Comparison of ENCODE assay signal across 8 cellular contexts in the genomic region with DNA sequence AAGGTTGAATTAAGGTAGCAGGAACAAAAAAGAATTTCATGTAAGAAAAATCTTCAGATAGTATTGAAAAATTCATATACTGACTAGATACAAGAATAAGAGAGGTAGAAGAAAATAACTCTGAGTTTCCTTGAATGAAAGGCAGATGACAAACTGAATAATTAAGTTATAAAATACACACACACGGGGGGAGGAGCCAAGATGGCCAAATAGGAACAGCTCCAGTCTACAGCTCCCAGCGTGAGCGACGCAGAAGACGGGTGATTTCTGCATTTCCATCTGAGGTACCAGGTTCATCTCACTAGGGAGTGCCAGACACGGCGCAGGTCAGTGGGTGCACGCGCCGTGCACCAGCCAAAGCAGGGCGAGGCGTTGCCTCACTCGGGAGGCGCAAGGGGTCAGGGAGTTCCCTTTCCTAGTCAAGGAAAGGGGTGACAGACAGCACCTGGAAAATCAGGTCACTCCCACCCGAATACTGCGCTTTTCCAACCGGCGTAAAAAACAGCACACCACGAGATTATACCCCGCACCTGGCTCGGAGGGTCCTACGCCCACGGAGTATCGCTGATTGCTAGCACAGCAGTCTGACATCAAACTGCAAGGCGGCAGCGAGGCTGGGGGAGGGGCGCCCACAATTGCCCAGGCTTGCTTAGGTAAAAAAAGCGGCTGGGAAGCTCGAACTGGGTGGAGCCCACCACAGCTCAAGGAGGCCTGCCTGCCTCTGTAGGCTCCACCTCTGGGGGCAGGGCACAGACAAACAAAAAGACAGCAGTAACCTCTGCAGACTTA.
DNase-seq lines count a peak whose midpoint lies in the region; ATAC-seq, FAIRE-seq and TF ChIP-seq lines count a peak whose summit lies in the region.
"Not testable (repeated sequence)": the region's sequence is repeated elsewhere in the genome, so short reads cannot be mapped to it uniquely, and the experiment has no call there.

No MANE protein-coding gene starts in this region.

- TF ChIP-seq EP300 in suprapubic skin (IDR thresholded peaks at IDR 0.05) = not testable (repeated sequence)

- WGBS in suprapubic skin = 6% methylated on average over 10 of the region's 29 CpGs

- H3K4me1 ChIP-seq in PC-3 (ENCODE audit: insufficient read depth, low read length); keratinocyte (ENCODE audit: control insufficient read depth, extremely low read depth, insufficient read depth, low read length); suprapubic skin: not testable (repeated sequence)

- CTCF ChIA-PET in PC-3 (lab: Charles Lee) = not testable (repeated sequence)

- dilution Hi-C loops in keratinocyte (cut with MboI; ENCODE audit: extremely low pct_ligation_motif_present, low sequenced_read_pairs) = not testable (repeated sequence)

- H3K36me3 ChIP-seq in PC-3 (ENCODE audit: low read depth, low read length); keratinocyte (ENCODE audit: control insufficient read depth in 2 of 2, extremely low read depth in 1 of 2, insufficient read depth in 2 of 2, low read length in 2 of 2); suprapubic skin: not testable (repeated sequence)

- not testable (repeated sequence) for H3K27me3 Mint-ChIP-seq in neural crest cell (ENCODE audit: low read depth)

- H3K36me3 Mint-ChIP-seq in neural crest cell (ENCODE audit: low read depth) = not testable (repeated sequence)

- intact Hi-C loops in PC-3 (cut with micrococcal nuclease) = not testable (repeated sequence)

- H3K4me2 ChIP-seq in PC-3 (ENCODE audit: low read length) = peak overlapping the region; percentile 50; the same call in 1 of the 2 replicates
- H3K4me2 ChIP-seq in keratinocyte (ENCODE audit: control insufficient read depth, extremely low read depth, insufficient read depth, low read depth, low read length) = not testable (repeated sequence)

- not testable (repeated sequence) for BruUV-seq in PC-3 (replicated peaks; lab: Mats Ljungman, UMichigan)

- peak overlapping the region; percentile 46; the same call in 1 of the 2 replicates for H3K4me3 ChIP-seq in PC-3 (ENCODE audit: low read length)
- peak overlapping the region; percentile 29 for H3K4me3 ChIP-seq in astrocyte of the spinal cord (ENCODE audit: low read depth, low read length)
- H3K4me3 ChIP-seq in keratinocyte (ENCODE audit: control insufficient read depth in 2 of 3, extremely low read depth in 1 of 3, insufficient read depth in 2 of 3, low read depth in 1 of 3, low read length in 3 of 3) = not testable (repeated sequence)
- H3K4me3 ChIP-seq in suprapubic skin = peak overlapping the region; percentile 22

- not testable (repeated sequence) for H3K9me3 ChIP-seq in PC-3 (ENCODE audit: low read length); keratinocyte (ENCODE audit: control insufficient read depth, low read depth, low read length); suprapubic skin

- not testable (repeated sequence) for H4K20me1 ChIP-seq in PC-3 (ENCODE audit: low read length); keratinocyte (ENCODE audit: control insufficient read depth, extremely low read depth, insufficient read depth, low read length)

- POLR2A ChIA-PET in PC-3 (lab: Charles Lee; ENCODE audit: unreplicated experiment) = not testable (repeated sequence)

- TF ChIP-seq POLR2A in suprapubic skin (IDR thresholded peaks at IDR 0.05) = not testable (repeated sequence)

- H3K79me2 ChIP-seq in PC-3 (ENCODE audit: low read length); keratinocyte (ENCODE audit: control insufficient read depth, insufficient read depth, low read length): not testable (repeated sequence)

- not testable (repeated sequence) for H3K9me3 Mint-ChIP-seq in neural crest cell

- not testable (repeated sequence) for H2AFZ ChIP-seq in PC-3 (ENCODE audit: low read length)
- peak overlapping the region; percentile 26 for H2AFZ ChIP-seq in keratinocyte (ENCODE audit: control insufficient read depth, low read length)

- peak overlapping the region; percentile 75 for H3K4me3 Mint-ChIP-seq in neural crest cell

- H3K27ac Mint-ChIP-seq in neural crest cell (ENCODE audit: unreplicated experiment) = not testable (repeated sequence)

- not testable (repeated sequence) for H3K4me1 Mint-ChIP-seq in neural crest cell

- in situ Hi-C loops in astrocyte of the spinal cord (cut with HindIII; ENCODE audit: low sequenced_read_pairs) = not testable (repeated sequence)

- DNase-seq in ELF-1 (ENCODE audit: low read depth, low spot score) = peak; percentile 30
- peak in 2 of 3 experiments; percentile 20 to 42 for DNase-seq in NCI-H1417 (lab: John Stamatoyannopoulos, UW)
- not testable (repeated sequence) for DNase-seq in PC-3; astrocyte of the spinal cord (ENCODE audit: low read depth, low spot score); keratinocyte (ENCODE audit: low read depth, low spot score); neural crest cell (ENCODE audit: low read depth, low spot score); suprapubic skin (ENCODE audit: low spot score in 2 of 2)
- peak; percentile 8 for DNase-seq in glomerular visceral epithelial cell (ENCODE audit: extremely low spot score)

- not testable (repeated sequence) for H3K9me2 ChIP-seq in PC-3 (replicated peaks; ENCODE audit: low read length)

- H3K9ac ChIP-seq in PC-3 (ENCODE audit: low read length); keratinocyte (ENCODE audit: control insufficient read depth, extremely low read depth, insufficient read depth, low read length): not testable (repeated sequence)

- not testable (repeated sequence) for H3K9me1 ChIP-seq in keratinocyte (ENCODE audit: control insufficient read depth, extremely low read depth, insufficient read depth, low read length)

- not testable (repeated sequence) for H3F3A ChIP-seq in PC-3 (ENCODE audit: low read length, unreplicated experiment)

- not testable (repeated sequence) for ATAC-seq in PC-3

- FAIRE-seq in keratinocyte (lab: Jason Lieb, UNC) = not testable (repeated sequence)

- H3K27me3 ChIP-seq in PC-3 (ENCODE audit: low read length); keratinocyte (ENCODE audit: control insufficient read depth, extremely low read depth, insufficient read depth, low read length); suprapubic skin: not testable (repeated sequence)

- TF ChIP-seq CTCF in PC-3 (conservative IDR thresholded peaks at IDR 0.05; ENCODE audit: low read depth, low read length); astrocyte of the spinal cord (IDR thresholded peaks at IDR 0.05; ENCODE audit: low read depth, low read length); keratinocyte (optimal IDR thresholded peaks at IDR 0.05 in 1 of 3, IDR thresholded peaks at IDR 0.05 in 1 of 3, conservative IDR thresholded peaks at IDR 0.05 in 1 of 3; ENCODE audit: extremely low read depth in 1 of 3, insufficient read depth in 2 of 3, low read length in 3 of 3); neural crest cell (conservative IDR thresholded peaks at IDR 0.05); suprapubic skin (IDR thresholded peaks at IDR 0.05): not testable (repeated sequence)

- H3K27ac ChIP-seq in PC-3 (ENCODE audit: low read length); keratinocyte (ENCODE audit: control insufficient read depth, insufficient read depth, low read length); suprapubic skin: not testable (repeated sequence)
